In the genomic region with DNA sequence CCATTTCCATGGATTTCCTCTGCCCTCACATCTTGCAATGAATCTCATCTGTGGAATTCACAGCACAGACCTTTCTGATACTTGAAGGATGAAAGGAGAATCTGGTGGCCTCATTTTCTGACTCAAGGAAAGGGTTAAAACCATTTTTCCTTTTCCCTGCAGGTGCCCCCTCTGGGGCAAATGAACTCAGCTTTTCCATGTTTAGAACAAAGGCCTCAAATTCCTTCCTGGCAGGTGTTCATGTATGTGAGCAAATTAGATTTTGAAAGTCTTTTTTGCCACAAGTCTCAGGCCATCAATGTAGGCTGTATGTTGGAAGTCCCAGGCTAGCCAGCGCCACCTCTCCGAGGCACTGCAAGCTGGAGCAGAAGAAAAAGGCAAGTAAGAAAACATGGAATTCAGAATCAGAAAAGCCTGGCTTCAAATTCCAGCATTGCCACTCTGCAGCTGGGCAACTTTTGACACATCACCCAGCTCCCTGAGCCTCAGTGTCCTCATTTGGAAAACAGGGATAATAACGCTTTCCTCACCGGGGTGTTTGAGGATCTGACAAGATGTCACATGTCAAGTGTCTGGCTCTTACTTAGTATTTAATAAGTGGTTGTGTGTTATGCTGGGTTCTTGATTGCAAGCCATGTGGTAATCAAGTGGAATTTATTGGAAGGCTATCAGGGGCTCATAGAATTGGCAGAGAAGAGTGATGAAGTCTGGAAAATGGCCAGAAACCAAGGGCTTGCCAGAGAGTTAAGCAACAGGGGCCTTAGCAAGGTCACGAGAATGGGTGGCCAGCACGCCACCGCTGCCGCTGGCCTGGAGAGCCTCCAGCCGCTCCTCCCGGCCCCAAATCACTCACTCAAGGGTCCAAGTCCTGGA, we compare ENCODE assay signal across 20 cellular contexts. TPM values are rescaled to one million over a fixed set of nuclear protein-coding genes. Genes with fewer than 3 reads are reported as not detected.
A peak's percentile ranks its signal among the peaks of the same experiment; 100 is the strongest.
DNase-seq lines count a peak whose midpoint lies in the region; ATAC-seq and TF ChIP-seq lines count a peak whose summit lies in the region.
"Had no signal": no experiment of that assay in that cellular context is flagged by ENCODE, and none has a peak within 500 bp of the region (broad histone marks: within the 10 kb centered on the region; RNA-seq: fewer than 3 reads in every experiment).

No MANE protein-coding gene starts in this region.

- no peak for TF ChIP-seq CTCF in glutamatergic neuron (IDR thresholded peaks at IDR 0.05; ENCODE audit: partially characterized antibody, unreplicated experiment)
- TF ChIP-seq CTCF in GM10266 (IDR thresholded peaks at IDR 0.05; ENCODE audit: control insufficient read depth, insufficient read depth, low read depth, missing control alignments) = no peak
- no peak for TF ChIP-seq CTCF in foreskin fibroblast (IDR thresholded peaks at IDR 0.05; ENCODE audit: low read depth, low read length)

- DNase-seq in AG08395 (ENCODE audit: low spot score) = peak; percentile 14
- DNase-seq in NCI-H446 treated with DMSO at 0.1 percent for 48 hours (lab: John Stamatoyannopoulos, UW) = peak; percentile 39
- no peak for DNase-seq in glutamatergic neuron
- peak; percentile 24 for DNase-seq in myocyte (ENCODE audit: low read depth)
- no peak for DNase-seq in cerebellum (ENCODE audit: low spot score)
- DNase-seq in GM10266 (ENCODE audit: extremely low spot score) = no peak
- DNase-seq in foreskin fibroblast = no peak
- no peak for DNase-seq in naive thymus-derived CD8-positive, alpha-beta T cell
- DNase-seq: activated CD4-positive, alpha-beta T cell treated with anti-CD3 and anti-CD28 coated beads, Interleukin-2, amount 50 U/mL, for 48 hours; caudate nucleus; effector CD8-positive, alpha-beta T cell; NCI-H345; NK-92 treated with Interleukin-12 subunit alpha and Interleukin-12 subunit beta, amount 100 ng/mL, for 24 hours; RPMI8226; stimulated activated naive B cell treated with anti-CD40 and anti-IgM and Interleukin-4, amounts not matched to agents 10 μg/mL and 1 μg/mL and 100 μg/mL, for 72 hours had no signal

- H3K4me3 ChIP-seq in foreskin fibroblast (ENCODE audit: low read depth in 1 of 2, low read length in 2 of 2) = no peak overlapping the region
- H3K4me3 ChIP-seq: prostate gland had no signal

- H3K4me3 Mint-ChIP-seq in glutamatergic neuron (ENCODE audit: unreplicated experiment) = no peak overlapping the region
- no peak overlapping the region for H3K4me3 Mint-ChIP-seq in naive thymus-derived CD8-positive, alpha-beta T cell
- H3K4me3 Mint-ChIP-seq: activated naive CD8-positive, alpha-beta T cell; memory B cell; natural killer cell treated with Interleukin-12 subunit alpha and Interleukin-12 subunit beta and Interleukin-15 and Interleukin-18, amount 100 ng/mL, for 72 hours; stimulated activated naive B cell treated with anti-CD40 and anti-IgM and Interleukin-4, amounts not matched to agents 10 μg/mL and 1 μg/mL and 100 μg/mL, for 72 hours had no signal

- no peaks in the 10 kb centered on the region for H3K27me3 Mint-ChIP-seq in glutamatergic neuron (ENCODE audit: unreplicated experiment)
- no peaks in the 10 kb centered on the region for H3K27me3 Mint-ChIP-seq in naive thymus-derived CD8-positive, alpha-beta T cell
- H3K27me3 Mint-ChIP-seq: activated naive CD8-positive, alpha-beta T cell; natural killer cell treated with Interleukin-12 subunit alpha and Interleukin-12 subunit beta and Interleukin-15 and Interleukin-18, amount 100 ng/mL, for 72 hours; stimulated activated naive B cell treated with anti-CD40 and anti-IgM and Interleukin-4, amounts not matched to agents 10 μg/mL and 1 μg/mL and 100 μg/mL, for 72 hours had no signal

- H3K27ac Mint-ChIP-seq in glutamatergic neuron (ENCODE audit: unreplicated experiment) = peak overlapping the region; percentile 28
- no peak overlapping the region for H3K27ac Mint-ChIP-seq in naive thymus-derived CD8-positive, alpha-beta T cell
- H3K27ac Mint-ChIP-seq: activated naive CD8-positive, alpha-beta T cell; memory B cell; natural killer cell treated with Interleukin-12 subunit alpha and Interleukin-12 subunit beta and Interleukin-15 and Interleukin-18, amount 100 ng/mL, for 72 hours; stimulated activated naive B cell treated with anti-CD40 and anti-IgM and Interleukin-4, amounts not matched to agents 10 μg/mL and 1 μg/mL and 100 μg/mL, for 72 hours had no signal

- POLR2A ChIA-PET in naive thymus-derived CD8-positive, alpha-beta T cell (lab: Charles Lee) = no interaction called here

- H3K36me3 Mint-ChIP-seq in glutamatergic neuron (ENCODE audit: unreplicated experiment) = no peaks in the 10 kb centered on the region
- no peaks in the 10 kb centered on the region for H3K36me3 Mint-ChIP-seq in naive thymus-derived CD8-positive, alpha-beta T cell
- H3K36me3 Mint-ChIP-seq: activated naive CD8-positive, alpha-beta T cell; memory B cell; natural killer cell treated with Interleukin-12 subunit alpha and Interleukin-12 subunit beta and Interleukin-15 and Interleukin-18, amount 100 ng/mL, for 72 hours; stimulated activated naive B cell treated with anti-CD40 and anti-IgM and Interleukin-4, amounts not matched to agents 10 μg/mL and 1 μg/mL and 100 μg/mL, for 72 hours had no signal

- no peaks in the 10 kb centered on the region for H3K9me3 Mint-ChIP-seq in glutamatergic neuron (ENCODE audit: unreplicated experiment)
- H3K9me3 Mint-ChIP-seq in naive thymus-derived CD8-positive, alpha-beta T cell = no peaks in the 10 kb centered on the region
- H3K9me3 Mint-ChIP-seq: memory B cell; natural killer cell treated with Interleukin-12 subunit alpha and Interleukin-12 subunit beta and Interleukin-15 and Interleukin-18, amount 100 ng/mL, for 72 hours had no signal

- ATAC-seq in naive thymus-derived CD8-positive, alpha-beta T cell = no peak
- ATAC-seq: natural killer cell treated with Interleukin-12 subunit alpha and Interleukin-12 subunit beta and Interleukin-15 and Interleukin-18, amount 100 ng/mL, for 72 hours; stimulated activated naive B cell treated with anti-CD40 and anti-IgM and Interleukin-4, amounts not matched to agents 10 μg/mL and 1 μg/mL and 100 μg/mL, for 72 hours had no signal

- peaks cover 6% of the 10 kb centered on the region for H3K4me1 Mint-ChIP-seq in glutamatergic neuron (ENCODE audit: low read depth, unreplicated experiment)
- peaks cover 0 to 3% (median 0%) of the 10 kb centered on the region in 4 donors for H3K4me1 Mint-ChIP-seq in naive thymus-derived CD8-positive, alpha-beta T cell

RNA-seq across cellular contexts. Expression of a gene that starts 48.4 kb away (rescaled TPM):
- total RNA-seq in glutamatergic neuron (ENCODE audit: unreplicated experiment) (not detected), myocyte (not detected in 2 replicates), cerebellum (not detected)
- not detected for polyA plus RNA-seq in myocyte (2012)
- total RNA-seq in naive thymus-derived CD8-positive, alpha-beta T cell = not detected
- polyA plus RNA-seq in naive thymus-derived CD8-positive, alpha-beta T cell = not detected
- total RNA-seq: natural killer cell treated with Interleukin-12 subunit alpha and Interleukin-12 subunit beta and Interleukin-15 and Interleukin-18, amount 100 ng/mL, for 72 hours; prostate gland; ureter had no signal

Comparison
In these comparisons a context has a peak if more than half of its experiments do, and no peak if none do; other contexts are left out.
1. DNase-seq: peak in AG08395 (single experiment), NCI-H446 treated with DMSO at 0.1 percent for 48 hours (single experiment) and myocyte (single experiment); none in glutamatergic neuron (single experiment), cerebellum (single experiment), GM10266 (single experiment), foreskin fibroblast (0 of 2) and naive thymus-derived CD8-positive, alpha-beta T cell (0 of 10).